In the genomic region with DNA sequence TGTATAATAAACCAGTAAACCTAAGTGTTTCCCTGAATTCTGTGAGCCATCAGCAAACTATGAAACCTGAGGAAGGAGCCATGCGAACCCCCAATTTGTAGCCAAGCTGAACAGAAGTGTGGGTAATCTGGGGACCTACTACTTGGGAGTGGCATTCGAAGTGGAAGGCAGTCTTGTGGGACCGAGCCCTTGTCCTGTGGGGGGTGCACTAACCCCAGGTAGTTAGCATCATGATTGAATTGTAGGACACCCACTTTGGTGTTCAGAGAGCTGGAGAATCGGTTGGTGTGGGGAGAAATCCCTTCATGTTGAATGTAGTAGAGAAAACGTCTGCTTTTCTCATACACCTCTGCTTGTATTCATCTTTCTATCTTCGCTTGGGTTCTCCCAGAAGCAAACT, we compare ENCODE assay signal across 23 cellular contexts.
DNase-seq lines count a peak whose midpoint lies in the region; ATAC-seq, FAIRE-seq and TF ChIP-seq lines count a peak whose summit lies in the region.
"Had no signal": no experiment of that assay in that cellular context is flagged by ENCODE, and none has a peak within 500 bp of the region (broad histone marks: within the 10 kb centered on the region; RNA-seq: fewer than 3 reads in every experiment).

No MANE protein-coding gene starts in this region.

- no peaks in the 10 kb centered on the region for H3K9me3 ChIP-seq in T-helper 17 cell (ENCODE audit: control insufficient read depth, low read length, poor library complexity, severe bottlenecking)
- H3K9me3 ChIP-seq: BLaER1 treated with 17β-estradiol and CSF1 and Interleukin-3, amounts not matched to agents 10 nM and 100 nM; SJCRH30 had no signal

- peak; percentile 86 for FAIRE-seq in bronchial epithelial cell (lab: Jason Lieb, UNC)
- FAIRE-seq: G401.6, GM12892, GM18507, RCC 7860 had no signal

- ATAC-seq in T-helper 17 cell (no peak), HG03460 (IDR thresholded peaks at IDR 0.05; ENCODE audit: unreplicated experiment) (no peak), GM19328 (IDR thresholded peaks at IDR 0.05; ENCODE audit: unreplicated experiment) (no peak)
- ATAC-seq: T-cell had no signal

- no peaks in the 10 kb centered on the region for H3K4me1 Mint-ChIP-seq in T-helper 17 cell
- H3K4me1 Mint-ChIP-seq: T-cell had no signal

- H3K27me3 ChIP-seq in bronchial epithelial cell (ENCODE audit: control insufficient read depth, insufficient read depth, low read length): no peaks in the 10 kb centered on the region
- H3K27me3 ChIP-seq: BLaER1 treated with 17β-estradiol and CSF1 and Interleukin-3, amounts not matched to agents 10 nM and 100 nM; SJCRH30 had no signal

- no peaks in the 10 kb centered on the region for H3K36me3 ChIP-seq in bronchial epithelial cell (ENCODE audit: control insufficient read depth, insufficient read depth, low read length)
- H3K36me3 ChIP-seq: BLaER1 treated with 17β-estradiol and CSF1 and Interleukin-3, amounts not matched to agents 10 nM and 100 nM; SJCRH30 had no signal

- no peak overlapping the region for H3K4me3 Mint-ChIP-seq in T-helper 17 cell
- H3K4me3 Mint-ChIP-seq: CD8-positive, alpha-beta memory T cell; T-cell had no signal

- H3K27me3 Mint-ChIP-seq in T-helper 17 cell: peaks cover 57% of the 10 kb centered on the region

- peaks cover under 1% of the 10 kb centered on the region for H3K36me3 Mint-ChIP-seq in T-helper 17 cell (ENCODE audit: low read depth)
- H3K36me3 Mint-ChIP-seq: CD8-positive, alpha-beta memory T cell; T-cell had no signal

- peak; percentile 24 for DNase-seq in DMS 273 (lab: John Stamatoyannopoulos, UW; ENCODE audit: unreplicated experiment)
- DNase-seq in DMS 273 treated with DMSO at 0.1 percent for 48 hours (lab: John Stamatoyannopoulos, UW): no peak
- peak; percentile 22 for DNase-seq in 8988T
- peak; percentile 20 for DNase-seq in H4 (ENCODE audit: low spot score)
- DNase-seq in bronchial epithelial cell (ENCODE audit: low read depth): no peak
- DNase-seq in T-helper 17 cell: no peak
- DNase-seq: CD8-positive, alpha-beta memory T cell; DND-41; GOT3; NCI-H1092 treated with DMSO at 0.1 percent for 48 hours; NCI-H1436 treated with DMSO at 0.1 percent for 48 hours; NCI-H2029; NCI-H2171; OCI-M1; SJCRH30; T-cell had no signal

- no peak overlapping the region for H3K4me3 ChIP-seq in bronchial epithelial cell (ENCODE audit: low read depth, low read length)
- H3K4me3 ChIP-seq: BLaER1 treated with 17β-estradiol and CSF1 and Interleukin-3, amounts not matched to agents 10 nM and 100 nM; SJCRH30 had no signal

- H3K27ac Mint-ChIP-seq in T-helper 17 cell: no peak overlapping the region
- H3K27ac Mint-ChIP-seq: CD8-positive, alpha-beta memory T cell; T-cell had no signal

- TF ChIP-seq CTCF in bronchial epithelial cell (IDR thresholded peaks at IDR 0.05; ENCODE audit: insufficient read depth, low read length, severe bottlenecking): no peak

Comparison
In these comparisons a context has a peak if more than half of its experiments do, and no peak if none do; other contexts are left out.
1. DNase-seq: peak in DMS 273 (single experiment), 8988T (single experiment) and H4 (single experiment); none in DMS 273 treated with DMSO at 0.1 percent for 48 hours (single experiment), bronchial epithelial cell (single experiment) and T-helper 17 cell (0 of 3).